8 cellular contexts compared by ENCODE assay signal in the genomic region with DNA sequence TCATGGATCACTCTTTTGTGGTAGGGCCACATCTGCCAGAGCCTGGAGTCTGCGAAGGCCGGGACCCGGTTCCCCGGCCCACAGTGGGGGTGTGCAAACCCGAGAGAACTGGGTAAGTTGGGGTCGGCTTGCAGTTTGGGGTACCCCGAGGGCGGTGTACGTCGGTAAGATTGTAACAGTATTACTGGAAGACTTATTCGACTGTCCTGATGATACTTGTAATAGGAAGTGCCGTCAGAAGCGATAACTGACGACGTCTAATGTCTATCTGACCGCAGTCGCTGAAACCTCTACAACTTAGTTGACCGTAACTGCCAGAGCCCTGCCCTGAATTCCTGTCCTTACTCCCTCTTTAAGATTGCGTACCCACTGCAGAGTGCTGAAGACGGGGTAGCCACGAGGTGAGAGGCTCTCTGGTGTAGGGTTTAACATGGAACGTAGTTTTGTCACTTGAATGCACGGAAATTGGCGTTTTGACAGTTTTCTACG. TPM values are rescaled to one million over a fixed set of nuclear protein-coding genes. Genes with fewer than 3 reads are reported as not detected.
DNase-seq lines count a peak whose midpoint lies in the region; ATAC-seq and TF ChIP-seq lines count a peak whose summit lies in the region.

No MANE protein-coding gene starts in this region.

- H2AK5ac ChIP-seq in trophoblast cell (ENCODE audit: low read length) = peak overlapping the region; percentile 77

- H3K4me3 Mint-ChIP-seq in CD4-positive, alpha-beta memory T cell = peak overlapping the region; percentile 98 to 100 (median 99)

- peak overlapping the region; percentile 68 for H4K12ac ChIP-seq in trophoblast cell (ENCODE audit: low read depth, low read length)

- H2BK120ac ChIP-seq in trophoblast cell (ENCODE audit: insufficient read depth, low read length, poor library complexity) = peak overlapping the region; percentile 92

- no CpG with 5 or more reads among the region's 25 CpGs for WGBS in trophoblast cell (ENCODE audit: extremely low coverage, insufficient coverage, insufficient read length)

- H3K79me2 ChIP-seq in trophoblast cell (ENCODE audit: control insufficient read depth, insufficient read depth, low read length, poor library complexity) = peaks cover 10% of the 10 kb centered on the region

- peaks cover 45% of the 10 kb centered on the region for H3K4me1 ChIP-seq in CD4-positive, alpha-beta memory T cell (ENCODE audit: insufficient read depth, low read length)
- H3K4me1 ChIP-seq in HEK293 (ENCODE audit: control insufficient read depth, insufficient read depth, low read length) (no peaks in the 10 kb centered on the region), trophoblast cell (ENCODE audit: control insufficient read depth in 1 of 2, insufficient read depth in 2 of 2, low read length in 2 of 2) (peaks cover 9 to 14% of the 10 kb centered on the region in 2 experiments)

- peak in 4 of 5 donors; percentile 42 to 63 (median 45) for DNase-seq in CD4-positive, alpha-beta memory T cell
- DNase-seq in fibroblast of the aortic adventitia (ENCODE audit: low read depth) = peak; percentile 45
- DNase-seq in trophoblast cell = peak in 1 of 2 donors; percentile 35
- no peak for DNase-seq in SKM-1 treated with dmso at 0.1 percent for 144 hours (lab: John Stamatoyannopoulos, UW; ENCODE audit: unreplicated experiment)
- no peak for DNase-seq in G401 (ENCODE audit: low spot score)

- peaks cover 33 to 62% (median 44%) of the 10 kb centered on the region in 4 donors for H3K4me1 Mint-ChIP-seq in CD4-positive, alpha-beta memory T cell

- H3K36me3 ChIP-seq in CD4-positive, alpha-beta memory T cell (ENCODE audit: insufficient read depth, low read length) = peaks cover 19% of the 10 kb centered on the region
- H3K36me3 ChIP-seq in HEK293 (ENCODE audit: control insufficient read depth in 2 of 2, insufficient read depth in 1 of 2, low read length in 2 of 2) = peaks cover 22 to 53% of the 10 kb centered on the region in 2 experiments
- peaks cover 25 to 43% of the 10 kb centered on the region in 2 experiments for H3K36me3 ChIP-seq in trophoblast cell (ENCODE audit: control insufficient read depth in 1 of 2, insufficient read depth in 2 of 2, low read length in 2 of 2)

- H2BK5ac ChIP-seq in trophoblast cell (ENCODE audit: low read depth, low read length, poor library complexity) = peak overlapping the region; percentile 96

- peaks cover 10% of the 10 kb centered on the region for H3K79me1 ChIP-seq in trophoblast cell (ENCODE audit: low read length)

- H3K27ac Mint-ChIP-seq in CD4-positive, alpha-beta memory T cell = peak overlapping the region; percentile 96 to 100 (median 99)

- no peaks in the 10 kb centered on the region for H3K9me3 ChIP-seq in CD4-positive, alpha-beta memory T cell (ENCODE audit: control insufficient read depth in 1 of 2, low read length in 2 of 2)
- H3K9me3 ChIP-seq in HEK293 (ENCODE audit: control insufficient read depth, insufficient read depth, low read depth, low read length) = no peaks in the 10 kb centered on the region
- peaks cover 2% of the 10 kb centered on the region for H3K9me3 ChIP-seq in trophoblast cell (ENCODE audit: insufficient read depth, low read depth, low read length)

- peak overlapping the region; percentile 11 for H2BK12ac ChIP-seq in trophoblast cell (ENCODE audit: low read length)

- H4K8ac ChIP-seq in trophoblast cell (ENCODE audit: low read depth, low read length) = peak overlapping the region; percentile 85

- POLR2A ChIA-PET in CD4-positive, alpha-beta memory T cell (lab: Charles Lee; ENCODE audit: partially characterized antibody) = interaction anchor here (0.9 to 8.2 kb wide), 15 partner anchors 8 to 440 kb away, joined by 3 to 122 read pairs (median 9); a partner anchor contains a TSS
- POLR2A ChIA-PET in HEK293 (lab: Yijun Ruan, JAX) = interaction anchor here (1.2 to 2.5 kb wide), 30 partner anchors 9 to 226 kb away, joined by 3 to 86 read pairs (median 10); a partner anchor contains a TSS

- H3K27me3 Mint-ChIP-seq in CD4-positive, alpha-beta memory T cell = no peaks in the 10 kb centered on the region

- ATAC-seq in GM18517 (IDR thresholded peaks at IDR 0.05; ENCODE audit: unreplicated experiment) = no peak

- H3K9me3 Mint-ChIP-seq in CD4-positive, alpha-beta memory T cell = no peaks in the 10 kb centered on the region

- peak overlapping the region; percentile 23 for H3K23ac ChIP-seq in trophoblast cell (ENCODE audit: low read length)

- peak overlapping the region; percentile 94 for H3K27ac ChIP-seq in CD4-positive, alpha-beta memory T cell (ENCODE audit: low read depth, low read length)
- H3K27ac ChIP-seq in HEK293 (ENCODE audit: extremely low read depth, low read depth, low read length) = peak overlapping the region; percentile 90
- H3K27ac ChIP-seq in VCaP = peak overlapping the region; percentile 94
- H3K27ac ChIP-seq in trophoblast cell (ENCODE audit: low read depth, low read length) = peak overlapping the region; percentile 81

- peak overlapping the region; percentile 93 for H4K91ac ChIP-seq in trophoblast cell (ENCODE audit: low read depth, low read length)

- H3K4me3 ChIP-seq in CD4-positive, alpha-beta memory T cell (ENCODE audit: low read length in 2 of 2) = peak overlapping the region; percentile 78 to 95
- H3K4me3 ChIP-seq in HEK293 (ENCODE audit: low read depth, low read length) (peak overlapping the region; percentile 83), fibroblast of the aortic adventitia (ENCODE audit: low read depth, low read length) (peak overlapping the region; percentile 100), trophoblast cell (ENCODE audit: low read depth, low read length) (peak overlapping the region; percentile 92)

- H2AFZ ChIP-seq in trophoblast cell (ENCODE audit: insufficient read depth, low read length, poor library complexity) = peak overlapping the region; percentile 45

- no peak for TF ChIP-seq CTCF in HEK293 (tag by site-specific recombination; IDR thresholded peaks at IDR 0.05)
- TF ChIP-seq CTCF in VCaP (conservative IDR thresholded peaks at IDR 0.05) = no peak
- no peak for TF ChIP-seq CTCF in fibroblast of the aortic adventitia (IDR thresholded peaks at IDR 0.05; ENCODE audit: insufficient read depth, low read length)

- H3K4ac ChIP-seq in trophoblast cell (ENCODE audit: low read depth, low read length) = peak overlapping the region; percentile 97

- peak overlapping the region; percentile 92 for H3K4me2 ChIP-seq in trophoblast cell (ENCODE audit: low read length)

- no peaks in the 10 kb centered on the region for H3K27me3 ChIP-seq in CD4-positive, alpha-beta memory T cell (ENCODE audit: insufficient read depth, low read length)
- no peaks in the 10 kb centered on the region for H3K27me3 ChIP-seq in trophoblast cell (ENCODE audit: insufficient read depth, low read length)

- peaks cover 24 to 56% of the 10 kb centered on the region in 2 donors for H3K36me3 Mint-ChIP-seq in CD4-positive, alpha-beta memory T cell

- H3K14ac ChIP-seq in trophoblast cell (ENCODE audit: low read length) = peak overlapping the region; percentile 97

- intact Hi-C loops in CD4-positive, alpha-beta memory T cell (cut with micrococcal nuclease) = loop anchor here (2.0 kb wide), 1 partner anchor 13 kb away; no protein-coding TSS in a partner anchor

- H3K9ac ChIP-seq in trophoblast cell (ENCODE audit: low read length) = peak overlapping the region; percentile 99

- CTCF ChIA-PET in CD4-positive, alpha-beta memory T cell (lab: Charles Lee; ENCODE audit: partially characterized antibody) = interaction anchor here (1.6 to 5.9 kb wide), 5 partner anchors 14 to 75 kb away, joined by 6 to 71 read pairs (median 13); a partner anchor contains a TSS
- CTCF ChIA-PET in HEK293 (lab: Yijun Ruan, JAX) = interaction anchor here (0.6 to 2.8 kb wide), 7 partner anchors 11 to 86 kb away, joined by 4 to 31 read pairs (median 13); no protein-coding TSS in a partner anchor

- in situ Hi-C loops in G401 (cut with HindIII; ENCODE audit: low sequenced_read_pairs) = no loop called here

- H3K18ac ChIP-seq in trophoblast cell (ENCODE audit: low read length) = peak overlapping the region; percentile 84

RNA-seq across cellular contexts. Expression of a gene that starts 24.0 kb away (rescaled TPM):
- 100 to 1,000 TPM in 1 of 2 experiments, 10 to 100 TPM in 1; 95.0 to 101 TPM for total RNA-seq in CD4-positive, alpha-beta memory T cell
- polyA plus RNA-seq in CD4-positive, alpha-beta memory T cell = 100 to 1,000 TPM; 118 to 127 TPM
- total RNA-seq in fibroblast of the aortic adventitia (ENCODE audit: low replicate concordance) = 5.3 and 45.3 TPM in 2 replicates
- 202 and 233 TPM in 2 replicates for polyA plus RNA-seq in trophoblast cell (2013)
- 41.8 and 47.6 TPM in 2 replicates for total RNA-seq in G401 (2014; rRNA removed; shearing (Covaris generic))

RNA-seq across cellular contexts. Expression of a gene that starts 52.6 kb away (rescaled TPM):
- total RNA-seq in CD4-positive, alpha-beta memory T cell = 1 to 10 TPM; 5.4 to 5.7 TPM
- 1 to 10 TPM in 1 of 2 donors, under 1 TPM in 1; 0.72 to 2.5 TPM for polyA plus RNA-seq in CD4-positive, alpha-beta memory T cell
- 3.6 and 6.1 TPM in 2 replicates for total RNA-seq in fibroblast of the aortic adventitia (ENCODE audit: low replicate concordance)
- polyA plus RNA-seq in trophoblast cell (2013) = 0.15 and 0.17 TPM in 2 replicates
- 0.24 and 0.86 TPM in 2 replicates for total RNA-seq in G401 (2014; rRNA removed; shearing (Covaris generic))

RNA-seq across cellular contexts. Expression of a gene that starts 58.5 kb away (rescaled TPM):
- 100 to 1,000 TPM; 523 to 560 TPM for total RNA-seq in CD4-positive, alpha-beta memory T cell
- 1,000 to 10,000 TPM; 1,629 to 1,970 TPM for polyA plus RNA-seq in CD4-positive, alpha-beta memory T cell
- total RNA-seq in fibroblast of the aortic adventitia (ENCODE audit: low replicate concordance) = 773 and 1,074 TPM in 2 replicates
- polyA plus RNA-seq in trophoblast cell (2013) = 2,269 and 2,298 TPM in 2 replicates
- total RNA-seq in G401 (2014; rRNA removed; shearing (Covaris generic)) = 707 and 741 TPM in 2 replicates

Comparison
In these comparisons a context has a peak if more than half of its experiments do, and no peak if none do; other contexts are left out.
1. DNase-seq: peak in CD4-positive, alpha-beta memory T cell (4 of 5) and fibroblast of the aortic adventitia (single experiment); none in SKM-1 treated with dmso at 0.1 percent for 144 hours (single experiment) and G401 (single experiment).
2. Peak in every context shown above with its lines, with median percentiles within 50 percentile points of each other: H3K27ac ChIP-seq and H3K4me3 ChIP-seq.